In the genomic region with DNA sequence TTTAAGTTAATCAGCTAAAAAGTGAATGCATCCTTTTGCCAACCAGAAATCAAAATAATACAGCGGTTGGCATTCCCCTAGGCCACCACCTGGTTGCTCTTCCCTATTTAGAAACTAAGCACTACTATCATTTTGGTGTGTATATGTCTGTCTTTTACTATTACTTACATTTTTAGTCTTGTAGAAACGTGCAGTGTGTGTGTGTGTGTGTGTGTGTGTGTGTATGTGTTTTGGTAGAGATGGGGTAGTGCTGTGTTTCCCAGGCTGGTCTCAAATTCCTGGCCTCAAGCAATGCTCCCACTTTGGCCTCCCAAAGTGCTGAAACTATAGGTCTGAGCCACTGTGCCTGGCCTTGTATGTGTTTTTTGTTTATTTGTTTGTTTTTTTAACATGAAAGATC, we compare ENCODE assay signal across 17 cellular contexts.
"Had no signal": no experiment of that assay in that cellular context is flagged by ENCODE, and none has a peak within 500 bp of the region (broad histone marks: within the 10 kb centered on the region; RNA-seq: fewer than 3 reads in every experiment).

No MANE protein-coding gene starts in this region.

- H3K27ac ChIP-seq: colonic mucosa, esophagus squamous epithelium, gastroesophageal sphincter, neutrophil, sigmoid colon, skin epidermis had no signal

- ATAC-seq: gastroesophageal sphincter; left colon; left ventricle myocardium superior; naive thymus-derived CD4-positive, alpha-beta T cell had no signal

- FAIRE-seq: urothelium cell line had no signal

- DNase-seq: colonic mucosa; dermis blood vessel endothelial cell; esophagus squamous epithelium; foreskin fibroblast; immature natural killer cell; left colon; left ventricle myocardium superior; mesenchymal stem cell; naive thymus-derived CD4-positive, alpha-beta T cell; posterior cingulate gyrus; sigmoid colon; stimulated activated naive CD4-positive, alpha-beta T cell had no signal

- H3K4me3 Mint-ChIP-seq: immature natural killer cell; naive thymus-derived CD4-positive, alpha-beta T cell; type B pancreatic cell had no signal

- H3K36me3 Mint-ChIP-seq: immature natural killer cell; naive thymus-derived CD4-positive, alpha-beta T cell had no signal

- H3K27ac Mint-ChIP-seq: immature natural killer cell; naive thymus-derived CD4-positive, alpha-beta T cell; type B pancreatic cell had no signal

- H3K9me3 Mint-ChIP-seq: immature natural killer cell; naive thymus-derived CD4-positive, alpha-beta T cell; type B pancreatic cell had no signal

- H3K27me3 Mint-ChIP-seq: type B pancreatic cell had no signal
